ENCODE assay signal across 10 cellular contexts in genomic region chr10:33735463-33735862, GRCh38.
DNase-seq lines count a peak whose midpoint lies in the region; ATAC-seq lines count a peak whose summit lies in the region.
"Had no signal": no experiment of that assay in that cellular context is flagged by ENCODE, and none has a peak within 500 bp of the region (broad histone marks: within the 10 kb centered on the region; RNA-seq: fewer than 3 reads in every experiment).

No MANE protein-coding gene starts in this region.

- ATAC-seq in HG02870 (IDR thresholded peaks at IDR 0.05; ENCODE audit: unreplicated experiment) = peak; percentile 57
- no peak for ATAC-seq in GM21423 (IDR thresholded peaks at IDR 0.05; ENCODE audit: unreplicated experiment)
- ATAC-seq: left ventricle myocardium superior had no signal

- peak; percentile 22 for DNase-seq in EH (ENCODE audit: low read depth)
- peak; percentile 20 for DNase-seq in astrocyte of the hippocampus (ENCODE audit: low read depth, low spot score)
- DNase-seq in lung microvascular endothelial cell (ENCODE audit: low read depth in 2 of 2) = peak; percentile 6 to 23
- no peak for DNase-seq in activated CD4-positive, alpha-beta T cell treated with anti-CD3 and anti-CD28 coated beads for 1 hour
- DNase-seq in CD1c-positive myeloid dendritic cell (ENCODE audit: extremely low spot score) = no peak
- no peak for DNase-seq in SHP77 (lab: John Stamatoyannopoulos, UW)
- DNase-seq: activated T-cell treated with anti-CD3 and anti-CD28 coated beads for 4 hours, left ventricle myocardium superior had no signal

Comparison
In these comparisons a context has a peak if more than half of its experiments do, and no peak if none do; other contexts are left out.
1. DNase-seq: peak in EH (single experiment), astrocyte of the hippocampus (single experiment) and lung microvascular endothelial cell (2 of 2); none in activated CD4-positive, alpha-beta T cell treated with anti-CD3 and anti-CD28 coated beads for 1 hour (single experiment), CD1c-positive myeloid dendritic cell (single experiment) and SHP77 (0 of 2).